ENCODE assay signal across 1 cellular context in the genomic region with DNA sequence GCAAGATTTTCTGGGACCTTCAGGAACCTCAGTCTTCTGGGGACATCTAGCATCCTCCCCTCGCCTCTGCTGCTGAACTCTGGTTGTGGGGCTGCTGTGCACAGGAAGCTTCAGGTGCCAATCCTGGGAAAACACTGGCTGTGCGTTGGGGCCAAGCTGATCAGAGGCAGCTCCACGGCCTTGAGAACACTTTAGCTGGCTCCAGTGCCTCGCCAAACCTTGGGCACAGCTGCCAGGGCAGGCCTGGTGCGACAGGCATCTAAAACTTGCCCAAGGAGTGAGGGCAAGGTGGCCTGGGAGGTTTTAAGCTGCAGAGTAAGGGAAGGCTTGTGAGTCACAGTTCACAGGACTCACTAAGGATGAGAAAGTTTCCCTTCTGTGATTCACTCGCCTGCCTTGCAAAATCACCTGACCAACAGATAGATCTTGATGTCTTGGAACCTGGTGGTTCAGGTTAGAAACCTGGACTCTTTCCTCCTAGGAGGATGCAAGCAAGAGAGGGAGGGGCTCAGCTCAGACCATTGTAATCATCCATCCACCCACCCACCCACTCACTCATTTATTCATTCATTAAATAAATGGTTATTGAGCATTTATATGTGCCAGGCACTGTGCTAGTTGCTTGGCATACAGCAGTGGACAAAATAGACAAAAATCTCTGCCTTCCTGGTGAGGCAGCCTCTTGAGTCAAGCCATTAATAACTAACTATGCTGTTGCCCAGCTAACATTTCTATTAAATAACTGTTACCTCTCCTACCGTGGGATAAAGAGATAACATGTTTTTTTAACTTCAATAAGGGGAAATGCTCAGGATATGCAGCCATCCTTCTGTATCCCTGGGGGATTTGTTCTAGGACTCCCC.
TF ChIP-seq lines count a peak whose summit lies in the region.

No MANE protein-coding gene starts in this region.

TF ChIP-seq in IMR-90, 13 proteins besides CTCF, POLR2A, EP300 and RAD21:
- TF ChIP-seq MXI1 (IDR thresholded peaks at IDR 0.05; ENCODE audit: borderline replicate concordance, low read depth, low read length): no peak
- TF ChIP-seq RCOR1 (IDR thresholded peaks at IDR 0.05; ENCODE audit: insufficient replicate concordance, low read length): no peak
- no peak for TF ChIP-seq MAFK (IDR thresholded peaks at IDR 0.05; ENCODE audit: low read depth, low read length)
- no peak for TF ChIP-seq CEBPB (IDR thresholded peaks at IDR 0.05; ENCODE audit: low read depth, low read length)
- no peak for TF ChIP-seq FOS (IDR thresholded peaks at IDR 0.05; ENCODE audit: low read depth, low read length)
- TF ChIP-seq BHLHE40 (IDR thresholded peaks at IDR 0.05; ENCODE audit: low read depth, low read length): 0 out of 2 replicates have a peak, but pooled peaks have one; percentile 4
- TF ChIP-seq NFE2L2 (IDR thresholded peaks at IDR 0.05; ENCODE audit: low read depth, low read length): no peak
- TF ChIP-seq, protein P1, sequence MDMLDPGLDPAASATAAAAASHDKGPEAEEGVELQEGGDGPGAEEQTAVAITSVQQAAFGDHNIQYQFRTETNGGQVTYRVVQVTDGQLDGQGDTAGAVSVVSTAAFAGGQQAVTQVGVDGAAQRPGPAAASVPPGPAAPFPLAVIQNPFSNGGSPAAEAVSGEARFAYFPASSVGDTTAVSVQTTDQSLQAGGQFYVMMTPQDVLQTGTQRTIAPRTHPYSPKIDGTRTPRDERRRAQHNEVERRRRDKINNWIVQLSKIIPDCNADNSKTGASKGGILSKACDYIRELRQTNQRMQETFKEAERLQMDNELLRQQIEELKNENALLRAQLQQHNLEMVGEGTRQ (IDR thresholded peaks at IDR 0.05; ENCODE audit: low read depth, low read length): no peak
- TF ChIP-seq, protein P2, sequence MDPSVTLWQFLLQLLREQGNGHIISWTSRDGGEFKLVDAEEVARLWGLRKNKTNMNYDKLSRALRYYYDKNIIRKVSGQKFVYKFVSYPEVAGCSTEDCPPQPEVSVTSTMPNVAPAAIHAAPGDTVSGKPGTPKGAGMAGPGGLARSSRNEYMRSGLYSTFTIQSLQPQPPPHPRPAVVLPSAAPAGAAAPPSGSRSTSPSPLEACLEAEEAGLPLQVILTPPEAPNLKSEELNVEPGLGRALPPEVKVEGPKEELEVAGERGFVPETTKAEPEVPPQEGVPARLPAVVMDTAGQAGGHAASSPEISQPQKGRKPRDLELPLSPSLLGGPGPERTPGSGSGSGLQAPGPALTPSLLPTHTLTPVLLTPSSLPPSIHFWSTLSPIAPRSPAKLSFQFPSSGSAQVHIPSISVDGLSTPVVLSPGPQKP (IDR thresholded peaks at IDR 0.05; ENCODE audit: borderline replicate concordance, low read depth, low read length): no peak
